ENCODE assay signal across 15 cellular contexts in the genomic region with DNA sequence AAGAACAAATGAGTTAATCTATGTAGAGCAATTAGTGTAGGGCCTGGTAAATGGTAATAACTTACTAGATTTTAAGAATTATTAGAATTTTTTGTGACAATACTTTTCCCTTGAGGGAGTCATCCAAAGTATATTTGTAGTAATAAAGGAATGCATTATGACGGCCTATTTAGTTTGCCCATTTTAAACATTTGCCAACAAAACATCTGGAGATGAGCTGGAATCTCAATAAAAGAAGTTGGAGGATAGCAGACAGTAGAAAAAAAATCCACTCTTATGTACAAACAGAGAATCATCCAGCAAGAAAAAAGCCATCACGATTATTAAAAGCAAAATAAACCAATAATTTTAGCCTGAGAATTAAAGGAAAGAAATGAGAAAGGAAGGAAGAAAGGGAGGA.
A peak's percentile ranks its signal among the peaks of the same experiment; 100 is the strongest.
DNase-seq lines count a peak whose midpoint lies in the region; TF ChIP-seq lines count a peak whose summit lies in the region.
"Had no signal": no experiment of that assay in that cellular context is flagged by ENCODE, and none has a peak within 500 bp of the region (broad histone marks: within the 10 kb centered on the region; RNA-seq: fewer than 3 reads in every experiment).

No MANE protein-coding gene starts in this region.

- CTCF ChIA-PET in MCF 10A (lab: Yijun Ruan, JAX): no interaction called here

- H3K27me3 Mint-ChIP-seq in MCF 10A (ENCODE audit: insufficient read depth, unreplicated experiment): no peaks in the 10 kb centered on the region
- H3K27me3 Mint-ChIP-seq: B cell; CD8-positive, alpha-beta memory T cell; IgD-negative memory B cell had no signal

- no peaks in the 10 kb centered on the region for H3K9me3 Mint-ChIP-seq in MCF 10A (ENCODE audit: unreplicated experiment)
- H3K9me3 Mint-ChIP-seq: GM23338, HFFc6 had no signal

- intact Hi-C loops in MCF 10A (cut with micrococcal nuclease): no loop called here

- no peak overlapping the region for H3K4me3 Mint-ChIP-seq in MCF 10A (ENCODE audit: unreplicated experiment)
- H3K4me3 Mint-ChIP-seq: B cell; CD8-positive, alpha-beta memory T cell; GM23338; HFFc6 had no signal

- peak; percentile 17 for DNase-seq in AG20443 (ENCODE audit: low spot score)
- DNase-seq in HCEC 1CT: peak; percentile 6
- DNase-seq in fibroblast of gingiva (ENCODE audit: low read depth): peak; percentile 33
- DNase-seq in NCI-H2196 (lab: John Stamatoyannopoulos, UW; ENCODE audit: unreplicated experiment): no peak
- no peak for DNase-seq in NCI-H2029 treated with DMSO at 0.1 percent for 48 hours (lab: John Stamatoyannopoulos, UW)
- DNase-seq in MCF 10A (ENCODE audit: unreplicated experiment): no peak
- DNase-seq: ACHN; CD8-positive, alpha-beta memory T cell; COR-L47; DMS 273 treated with DMSO at 0.1 percent for 48 hours; HFFc6; KBM-7 had no signal

- H3K4me1 Mint-ChIP-seq in MCF 10A (ENCODE audit: insufficient read depth, unreplicated experiment): peaks cover 12% of the 10 kb centered on the region
- H3K4me1 Mint-ChIP-seq: B cell; CD8-positive, alpha-beta memory T cell; GM23338 had no signal

- BruUV-seq in MCF 10A (replicated peaks; lab: Mats Ljungman, UMichigan): no TSS peak

- H3K27ac Mint-ChIP-seq in MCF 10A (ENCODE audit: low read depth, unreplicated experiment): no peak overlapping the region
- H3K27ac Mint-ChIP-seq: B cell; CD8-positive, alpha-beta memory T cell; GM23338; HFFc6; IgD-negative memory B cell had no signal

- POLR2A ChIA-PET in MCF 10A (lab: Yijun Ruan, JAX): no interaction called here

- H3K36me3 Mint-ChIP-seq in MCF 10A (ENCODE audit: insufficient read depth, unreplicated experiment): no peaks in the 10 kb centered on the region
- H3K36me3 Mint-ChIP-seq: CD8-positive, alpha-beta memory T cell; IgD-negative memory B cell had no signal

- TF ChIP-seq CTCF in MCF 10A (IDR thresholded peaks at IDR 0.05; ENCODE audit: unreplicated experiment): no peak

Comparison
In these comparisons a context has a peak if more than half of its experiments do, and no peak if none do; other contexts are left out.
1. DNase-seq: peak in AG20443 (single experiment), HCEC 1CT (single experiment) and fibroblast of gingiva (single experiment); none in NCI-H2196 (single experiment), NCI-H2029 treated with DMSO at 0.1 percent for 48 hours (single experiment) and MCF 10A (single experiment).